In the genomic region with DNA sequence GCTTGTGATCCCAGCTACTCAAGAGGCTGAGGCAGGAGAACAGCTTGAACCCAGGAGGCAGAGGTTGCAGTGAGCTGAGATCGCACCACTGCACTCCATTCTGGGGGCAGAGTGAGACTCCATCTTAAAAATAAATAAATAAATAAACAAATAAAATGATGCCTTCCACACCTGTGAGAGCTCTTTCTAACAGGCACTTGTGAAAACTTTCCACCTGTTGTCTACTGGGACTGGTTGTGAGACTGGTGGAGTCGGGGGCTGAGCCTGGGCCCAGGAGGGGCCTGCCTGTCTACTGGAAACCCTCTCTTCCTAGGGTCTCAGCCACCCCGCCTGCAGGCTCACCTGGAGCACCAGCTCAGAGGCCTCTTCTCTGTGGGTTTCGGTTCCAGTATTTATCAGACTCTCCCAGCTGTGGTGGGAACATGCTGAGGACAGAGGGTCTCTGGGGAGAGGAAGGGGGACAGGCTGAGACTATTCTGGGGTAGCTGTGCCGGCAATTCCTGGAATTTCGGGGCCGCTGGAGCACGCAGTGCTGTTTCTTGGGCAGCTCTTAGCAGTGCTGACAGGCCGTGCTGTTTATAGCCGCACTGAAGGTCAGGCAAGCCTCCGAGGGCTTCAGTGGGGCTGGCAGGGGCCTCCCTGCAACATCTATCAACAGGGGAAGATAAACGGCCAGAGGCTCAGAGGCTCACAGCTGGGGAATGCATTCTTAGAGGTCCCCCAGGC, we compare ENCODE assay signal across 13 cellular contexts. TPM values are rescaled to one million over a fixed set of nuclear protein-coding genes. Genes with fewer than 3 reads are reported as not detected.
DNase-seq lines count a peak whose midpoint lies in the region; ATAC-seq and TF ChIP-seq lines count a peak whose summit lies in the region.
"Had no signal": no experiment of that assay in that cellular context is flagged by ENCODE, and none has a peak within 500 bp of the region (broad histone marks: within the 10 kb centered on the region; RNA-seq: fewer than 3 reads in every experiment).

No MANE protein-coding gene starts in this region.

- peak overlapping the region; percentile 8 for H3K14ac ChIP-seq in trophoblast cell (ENCODE audit: low read length)

- H2AK5ac ChIP-seq in trophoblast cell (ENCODE audit: low read length), result no peak overlapping the region

- H2BK5ac ChIP-seq in trophoblast cell (ENCODE audit: low read depth, low read length, poor library complexity), result no peak overlapping the region

- TF ChIP-seq CTCF in heart right ventricle (IDR thresholded peaks at IDR 0.05), result no peak

- no peak overlapping the region for H2BK120ac ChIP-seq in trophoblast cell (ENCODE audit: insufficient read depth, low read length, poor library complexity)

- H3K27ac ChIP-seq in heart right ventricle (peak overlapping the region; percentile 83 to 100 (median 96)), trophoblast cell (ENCODE audit: low read depth, low read length) (no peak overlapping the region)
- H3K27ac ChIP-seq: A549 had no signal

- H3K27me3 ChIP-seq in heart right ventricle (no peaks in the 10 kb centered on the region), trophoblast cell (ENCODE audit: insufficient read depth, low read length) (no peaks in the 10 kb centered on the region)

- H3K9me3 ChIP-seq in heart right ventricle, result no peaks in the 10 kb centered on the region
- H3K9me3 ChIP-seq in trophoblast cell (ENCODE audit: insufficient read depth, low read depth, low read length), result no peaks in the 10 kb centered on the region
- H3K9me3 ChIP-seq: A549 had no signal

- H3K4me3 ChIP-seq in heart right ventricle (peak overlapping the region; percentile 36 to 72 (median 64)), trophoblast cell (ENCODE audit: low read depth, low read length) (no peak overlapping the region)
- H3K4me3 ChIP-seq: A549 had no signal

- no peak overlapping the region for H2BK12ac ChIP-seq in trophoblast cell (ENCODE audit: low read length)

- H2AFZ ChIP-seq in trophoblast cell (ENCODE audit: insufficient read depth, low read length, poor library complexity), result peak overlapping the region; percentile 18

- H3K9ac ChIP-seq in trophoblast cell (ENCODE audit: low read length), result no peak overlapping the region

- H3K18ac ChIP-seq in trophoblast cell (ENCODE audit: low read length), result no peak overlapping the region

- H3K23ac ChIP-seq in trophoblast cell (ENCODE audit: low read length), result no peak overlapping the region

- WGBS in heart right ventricle, 2 donors, result 21 to 23% methylated on average over 12 of the region's 12 CpGs
- WGBS in trophoblast cell (ENCODE audit: extremely low coverage, insufficient coverage, insufficient read length), result no CpG with 5 or more reads among the region's 12 CpGs

- H3K4me1 ChIP-seq in heart right ventricle (peaks cover 2 to 68% (median 40%) of the 10 kb centered on the region in 9 donors), trophoblast cell (ENCODE audit: control insufficient read depth in 1 of 2, insufficient read depth in 2 of 2, low read length in 2 of 2) (peaks cover 43 to 44% of the 10 kb centered on the region in 2 experiments)

- H4K91ac ChIP-seq in trophoblast cell (ENCODE audit: low read depth, low read length), result no peak overlapping the region

- DNase-seq in NCI-H82 (lab: John Stamatoyannopoulos, UW) (peak; percentile 53), NCI-H82 treated with DMSO at 0.1 percent for 48 hours (lab: John Stamatoyannopoulos, UW; ENCODE audit: unreplicated experiment) (no peak), heart right ventricle (peak; percentile 79), trophoblast cell (no peak), SW480 (ENCODE audit: low spot score) (no peak), NCI-H1694 treated with DMSO at 0.1 percent for 48 hours (lab: John Stamatoyannopoulos, UW) (no peak)
- DNase-seq: activated CD4-positive, alpha-beta T cell treated with anti-CD3 and anti-CD28 coated beads, Interleukin-2, amount 50 U/mL, for 1 hour; MM.1S; NCI-H748 treated with DMSO at 0.1 percent for 48 hours; stimulated activated CD4-positive, alpha-beta T cell treated with anti-CD3 and anti-CD28 coated beads, Interleukin-4, amount 100 ng/mL, for 1 hour had no signal

- H3K36me3 ChIP-seq in heart right ventricle, result peaks cover 0 to 15% (median 0%) of the 10 kb centered on the region in 9 donors
- no peaks in the 10 kb centered on the region for H3K36me3 ChIP-seq in trophoblast cell (ENCODE audit: control insufficient read depth in 1 of 2, insufficient read depth in 2 of 2, low read length in 2 of 2)

- H3K4ac ChIP-seq in trophoblast cell (ENCODE audit: low read depth, low read length), result no peak overlapping the region

- ATAC-seq in heart right ventricle (peak; percentile 8 to 50 (median 32)), GM19035 (IDR thresholded peaks at IDR 0.05; ENCODE audit: unreplicated experiment) (no peak), HG03196 (IDR thresholded peaks at IDR 0.05; ENCODE audit: unreplicated experiment) (no peak)
- ATAC-seq: A549 had no signal

- H3K4me2 ChIP-seq in trophoblast cell (ENCODE audit: low read length), result no peak overlapping the region
- H3K4me2 ChIP-seq: A549 had no signal

- no peaks in the 10 kb centered on the region for H3K79me2 ChIP-seq in trophoblast cell (ENCODE audit: control insufficient read depth, insufficient read depth, low read length, poor library complexity)

- intact Hi-C loops in heart right ventricle (cut with DNase I), result no loop called here

- no peak overlapping the region for H4K12ac ChIP-seq in trophoblast cell (ENCODE audit: low read depth, low read length)

- peaks cover 11% of the 10 kb centered on the region for H3K79me1 ChIP-seq in trophoblast cell (ENCODE audit: low read length)

- H4K8ac ChIP-seq in trophoblast cell (ENCODE audit: low read depth, low read length), result no peak overlapping the region

RNA-seq across cellular contexts. Expression of a gene that starts 3.8 kb away (rescaled TPM):
- 1,000 to 10,000 TPM; 1,248 to 1,738 (median 1,513) TPM for total RNA-seq in heart right ventricle
- polyA plus RNA-seq in heart right ventricle, result 1,000 to 10,000 TPM in 1 of 2 donors, 100 to 1,000 TPM in 1; 162 to 1,622 TPM
- polyA plus RNA-seq in trophoblast cell (2013), result 0.11 and 0.24 TPM in 2 replicates

RNA-seq across cellular contexts. Expression of a gene that starts 17.8 kb away (rescaled TPM):
- under 1 TPM in 5 of 10 donors, not detected in 5; 0.11 to 0.27 (median 0.26) TPM for total RNA-seq in heart right ventricle
- polyA plus RNA-seq in heart right ventricle, result under 1 TPM; 0.10 to 0.29 TPM
- polyA plus RNA-seq in trophoblast cell (2013), result not detected in 2 replicates
- polyA plus RNA-seq: A549 had no signal

Comparison
In these comparisons a context has a peak if more than half of its experiments do, and no peak if none do; other contexts are left out.
1. DNase-seq: peak in NCI-H82 (single experiment) and heart right ventricle (2 of 2); none in NCI-H82 treated with DMSO at 0.1 percent for 48 hours (single experiment), trophoblast cell (0 of 2), SW480 (single experiment) and NCI-H1694 treated with DMSO at 0.1 percent for 48 hours (single experiment).
2. ATAC-seq: peak in heart right ventricle (8 of 8); none in GM19035 (single experiment) and HG03196 (single experiment).